In genomic region chr2:96204836-96205235, GRCh38 we compare ENCODE assay signal across 10 cellular contexts. TPM values are rescaled to one million over a fixed set of nuclear protein-coding genes. Genes with fewer than 3 reads are reported as not detected.
DNase-seq lines count a peak whose midpoint lies in the region; ATAC-seq, FAIRE-seq and TF ChIP-seq lines count a peak whose summit lies in the region.
"Had no signal": no experiment of that assay in that cellular context is flagged by ENCODE, and none has a peak within 500 bp of the region (broad histone marks: within the 10 kb centered on the region; RNA-seq: fewer than 3 reads in every experiment).

No MANE protein-coding gene starts in this region.

- TF ChIP-seq EP300 in HepG2 (IDR thresholded peaks at IDR 0.05; ENCODE audit: low read depth in 2 of 2, low read length in 2 of 2) = no peak
- no peak for TF ChIP-seq EP300 in HepG2 (CRISPR knock-in tag; IDR thresholded peaks at IDR 0.05; ENCODE audit: borderline replicate concordance)

- H3K9me3 ChIP-seq in HepG2 (ENCODE audit: low read length) (no peaks in the 10 kb centered on the region), right lobe of liver (no peaks in the 10 kb centered on the region)
- H3K9me3 ChIP-seq: tibial nerve had no signal

- TF ChIP-seq POLR2A in HepG2 (IDR thresholded peaks at IDR 0.05; ENCODE audit: insufficient read depth in 1 of 2, low read depth in 2 of 2, low read length in 2 of 2) (no peak), right lobe of liver (IDR thresholded peaks at IDR 0.05) (no peak)

- CTCF ChIA-PET in HepG2 (lab: Yijun Ruan, JAX; ENCODE audit: low intra/inter-chr PET ratio, low total read pairs) (no interaction called here), MCF 10A (lab: Yijun Ruan, JAX) (interaction anchor here (0.7 to 2.5 kb wide), 4 partner anchors 31 to 353 kb away, joined by 3 to 9 read pairs (median 6); no protein-coding TSS in a partner anchor)

- no peaks in the 10 kb centered on the region; a peak in 1 of 5 replicates for H3K27me3 ChIP-seq in HepG2 (ENCODE audit: control insufficient read depth in 1 of 2, insufficient read depth in 2 of 2, low read length in 2 of 2)
- H3K27me3 ChIP-seq in right lobe of liver = no peaks in the 10 kb centered on the region
- H3K27me3 ChIP-seq: tibial nerve had no signal

- H3K4me1 Mint-ChIP-seq in MCF 10A (ENCODE audit: insufficient read depth, unreplicated experiment) (peaks cover 44% of the 10 kb centered on the region), naive B cell (peaks cover 40 to 84% (median 52%) of the 10 kb centered on the region in 3 donors)

- no peak overlapping the region for H3K27ac ChIP-seq in HepG2 (ENCODE audit: extremely low read length, insufficient read depth, low read length)
- peak overlapping the region in 1 of 3 donors; percentile 20 for H3K27ac ChIP-seq in right lobe of liver

- H3K4me3 Mint-ChIP-seq in MCF 10A (ENCODE audit: unreplicated experiment) = peak overlapping the region; percentile 59
- H3K4me3 Mint-ChIP-seq in naive B cell = peak overlapping the region in 7 of 8 donors; percentile 16 to 82 (median 60)

- H3K79me2 ChIP-seq in HepG2 (ENCODE audit: insufficient read depth, low read length) = peaks cover 91% of the 10 kb centered on the region

- H3K36me3 ChIP-seq in HepG2 (replicated peaks in 1 of 2; ENCODE audit: control insufficient read depth in 1 of 2, insufficient read depth in 2 of 2, low read length in 2 of 2) = peaks cover 4 to 11% of the 10 kb centered on the region in 2 experiments; a peak in 3 of 5 replicates
- no peaks in the 10 kb centered on the region for H3K36me3 ChIP-seq in right lobe of liver
- H3K36me3 ChIP-seq: tibial nerve had no signal

- H4K20me1 ChIP-seq in HepG2 (ENCODE audit: insufficient read depth, low read length) = peaks cover 80% of the 10 kb centered on the region

- no peak for ATAC-seq in HepG2
- ATAC-seq in right lobe of liver = no peak
- no peak for ATAC-seq in naive B cell (ENCODE audit: low read depth in 2 of 2)

- POLR2A ChIA-PET in HepG2 (lab: Yijun Ruan, JAX) (interaction anchor here (1.1 kb wide), 1 partner anchor 68 kb away, joined by 5 read pairs; no protein-coding TSS in a partner anchor), MCF 10A (lab: Yijun Ruan, JAX) (interaction anchor here (0.8 to 2.1 kb wide), 6 partner anchors 29 to 329 kb away, joined by 3 to 19 read pairs (median 4); partner anchors contain the start of gene SNRNP200)

- FAIRE-seq in HepG2 (lab: Jason Lieb, UNC) = no peak
- FAIRE-seq: TTC549 had no signal

- TF ChIP-seq CTCF in HepG2 (CRISPR knock-in tag; IDR thresholded peaks at IDR 0.05) = no peak
- no peak for TF ChIP-seq CTCF in right lobe of liver (IDR thresholded peaks at IDR 0.05)
- no peak for TF ChIP-seq CTCF in MCF 10A (IDR thresholded peaks at IDR 0.05; ENCODE audit: unreplicated experiment)

- in situ Hi-C loops in HepG2 (cut with HindIII; ENCODE audit: extremely low pct_ligation_motif_present, low pct_unique_long_range_greater_than_20kb) = loop anchor here (5.0 kb wide), 1 partner anchor 57 kb away; no protein-coding TSS in a partner anchor

- 79% methylated on average over 2 of the region's 2 CpGs for WGBS in HepG2 (ENCODE audit: low lambda C conversion rate)
- 8% methylated on average over 2 of the region's 2 CpGs for WGBS in right lobe of liver (ENCODE audit: insufficient coverage, low coverage, low lambda C conversion rate, missing lambda C conversion rate)

- no peak overlapping the region; the same call in 1 of the 2 replicates for H3K9ac ChIP-seq in HepG2 (ENCODE audit: insufficient read depth, low read depth, low read length)

- H3K27ac Mint-ChIP-seq in MCF 10A (ENCODE audit: low read depth, unreplicated experiment) (peak overlapping the region; percentile 65), naive B cell (peak overlapping the region; percentile 11 to 91 (median 79))

- H3K4me2 ChIP-seq in HepG2 (ENCODE audit: low read depth, low read length) = peak overlapping the region; percentile 66

- BruUV-seq in HepG2 (replicated peaks; lab: Mats Ljungman, UMichigan) (no TSS peak), MCF 10A (replicated peaks; lab: Mats Ljungman, UMichigan) (no TSS peak)

- no peaks in the 10 kb centered on the region for H3K27me3 Mint-ChIP-seq in MCF 10A (ENCODE audit: insufficient read depth, unreplicated experiment)
- H3K27me3 Mint-ChIP-seq in naive B cell = no peaks in the 10 kb centered on the region

- H3K4me1 ChIP-seq in HepG2 (ENCODE audit: insufficient read depth, low read length) = peaks cover 82% of the 10 kb centered on the region
- H3K4me1 ChIP-seq in right lobe of liver = peaks cover 0 to 79% (median 22%) of the 10 kb centered on the region in 4 donors

- no peak for TF ChIP-seq RAD21 in HepG2 (CRISPR knock-in tag; IDR thresholded peaks at IDR 0.05)

- H3K9me3 Mint-ChIP-seq in MCF 10A (ENCODE audit: unreplicated experiment) = no peaks in the 10 kb centered on the region
- no peaks in the 10 kb centered on the region for H3K9me3 Mint-ChIP-seq in naive B cell

- no peak overlapping the region for H2AFZ ChIP-seq in HepG2 (ENCODE audit: low read length)

- H3K36me3 Mint-ChIP-seq in MCF 10A (ENCODE audit: insufficient read depth, unreplicated experiment) (peaks cover 15% of the 10 kb centered on the region), naive B cell (peaks cover 0 to 5% of the 10 kb centered on the region in 2 donors)

- peak overlapping the region in 1 of 3 experiments; percentile 19; a peak in 1 of 6 replicates for H3K4me3 ChIP-seq in HepG2 (replicated peaks in 1 of 3; ENCODE audit: insufficient read depth in 1 of 3, low read depth in 2 of 3, low read length in 3 of 3)
- no peak overlapping the region for H3K4me3 ChIP-seq in right lobe of liver
- H3K4me3 ChIP-seq: tibial nerve had no signal

- DNase-seq in HepG2 (ENCODE audit: low spot score) (no peak), right lobe of liver (no peak), MCF 10A (ENCODE audit: unreplicated experiment) (no peak), naive B cell (no peak), 8988T (no peak), hypothalamus (lab: John Stamatoyannopoulos, UW) (no peak), NCI-H510A treated with DMSO at 0.1 percent for 48 hours (lab: John Stamatoyannopoulos, UW) (no peak)
- DNase-seq in activated CD4-positive, CD25-positive, alpha-beta regulatory T cell treated with anti-CD3 and anti-CD28 coated beads, Interleukin-2, amount 50 U/mL, for 72 hours = no peak

- intact Hi-C loops in HepG2 (cut with micrococcal nuclease; ENCODE audit: unreplicated experiment) = loop anchor here (10.0 kb wide), 1 partner anchor 120 kb away; the partner anchor contains the start of gene ITPRIPL1
- intact Hi-C loops in right lobe of liver (cut with DNase I) = no loop called here
- intact Hi-C loops in MCF 10A (cut with micrococcal nuclease) = no loop called here

RNA-seq across cellular contexts. Expression of gene STARD7, which starts 3.8 kb away (rescaled TPM):
- total RNA-seq in HepG2 (2016; rRNA removed; fragmentation: Illumina TruSeq; extraction: Trizol) = 300 and 332 TPM in 2 replicates
- total RNA-seq in HepG2 (2016; cell fraction: cytosol; rRNA removed; fragmentation: Illumina TruSeq; extraction: Trizol; ENCODE audit: low read depth) = 45.1 and 56.7 TPM in 2 replicates
- 302 and 329 TPM in 2 replicates for total RNA-seq in HepG2 (2016; cell fraction: insoluble cytoplasmic fraction; rRNA removed; fragmentation: Illumina TruSeq; extraction: Trizol)
- 220 and 258 TPM in 2 replicates for total RNA-seq in HepG2 (2016; cell fraction: membrane; rRNA removed; fragmentation: Illumina TruSeq; extraction: Trizol)
- 168 and 191 TPM in 2 replicates for total RNA-seq in HepG2 (2016; cell fraction: nucleus; rRNA removed; fragmentation: Illumina TruSeq; extraction: Trizol)
- polyA plus RNA-seq in HepG2 (2011; rRNA removed) = 67.2 and 88.2 TPM in 2 replicates
- polyA plus RNA-seq in HepG2 (2011; cell fraction: cytosol; rRNA removed) = 44.2 and 66.6 TPM in 2 replicates
- polyA plus RNA-seq in HepG2 (2011; cell fraction: nucleus; rRNA removed) = 90.2 and 107 TPM in 2 replicates
- polyA plus RNA-seq in HepG2 (2012) = 93.8 and 117 TPM in 2 replicates
- 26.0 and 34.9 TPM in 2 replicates for polyA plus RNA-seq in HepG2 (2016; cell fraction: cytosol; fragmentation: Illumina TruSeq; extraction: Trizol; ENCODE audit: low read depth)
- polyA plus RNA-seq in HepG2 (2016; cell fraction: insoluble cytoplasmic fraction; fragmentation: Illumina TruSeq; extraction: Trizol; ENCODE audit: low read depth) = 237 and 245 TPM in 2 replicates
- 111 and 128 TPM in 2 replicates for polyA plus RNA-seq in HepG2 (2016; cell fraction: membrane; fragmentation: Illumina TruSeq; extraction: Trizol; ENCODE audit: low read depth)
- polyA plus RNA-seq in HepG2 (2016; cell fraction: nucleus; fragmentation: Illumina TruSeq; extraction: Trizol; ENCODE audit: insufficient read depth, low read depth) = 205 and 220 TPM in 2 replicates
- polyA minus RNA-seq in HepG2 (2011; rRNA and poly(A)+ RNA removed; ENCODE audit: low replicate concordance) = 78.3 and 92.3 TPM in 2 replicates
- polyA minus RNA-seq in HepG2 (2011; cell fraction: cytosol; rRNA and poly(A)+ RNA removed) = 89.8 and 100 TPM in 2 replicates
- polyA minus RNA-seq in HepG2 (2011; cell fraction: nucleus; rRNA and poly(A)+ RNA removed) = 137 and 187 TPM in 2 replicates
- 10 to 100 TPM; 52.8 to 83.9 (median 65.4) TPM for total RNA-seq in right lobe of liver
- total RNA-seq in MCF 10A (2022) = 84.1 and 105 TPM in 2 replicates
- polyA plus RNA-seq in naive B cell (ENCODE audit: low read depth in 6 of 6) = 100 to 1,000 TPM; 219 to 401 (median 239) TPM

RNA-seq across cellular contexts. Expression of gene DUSP2, which starts 59.6 kb away (rescaled TPM):
- total RNA-seq in HepG2 (2016; rRNA removed; fragmentation: Illumina TruSeq; extraction: Trizol) (not detected in 2 replicates), right lobe of liver (1 to 10 TPM in 5 of 6 experiments, under 1 TPM in 1; 0.44 to 2.5 (median 1.2) TPM), MCF 10A (2022) (1.3 and 3.3 TPM in 2 replicates)
- not detected in 2 replicates for total RNA-seq in HepG2 (2016; cell fraction: cytosol; rRNA removed; fragmentation: Illumina TruSeq; extraction: Trizol; ENCODE audit: low read depth)
- not detected in 2 replicates for total RNA-seq in HepG2 (2016; cell fraction: insoluble cytoplasmic fraction; rRNA removed; fragmentation: Illumina TruSeq; extraction: Trizol)
- not detected in 2 replicates for total RNA-seq in HepG2 (2016; cell fraction: membrane; rRNA removed; fragmentation: Illumina TruSeq; extraction: Trizol)
- total RNA-seq in HepG2 (2016; cell fraction: nucleus; rRNA removed; fragmentation: Illumina TruSeq; extraction: Trizol) = not detected in 2 replicates
- polyA plus RNA-seq in HepG2 (2011; rRNA removed) (not detected in 2 replicates), naive B cell (ENCODE audit: low read depth in 6 of 6) (100 to 1,000 TPM in 2 of 6 donors, 10 to 100 TPM in 4; 56.3 to 220 (median 95.9) TPM)
- 0.04 TPM in 1 of 2 replicates, not detected in the other for polyA plus RNA-seq in HepG2 (2011; cell fraction: cytosol; rRNA removed)
- 0.12 and 0.18 TPM in 2 replicates for polyA plus RNA-seq in HepG2 (2011; cell fraction: nucleus; rRNA removed)
- not detected in 2 replicates for polyA plus RNA-seq in HepG2 (2012)
- not detected in 2 replicates for polyA plus RNA-seq in HepG2 (2016; cell fraction: cytosol; fragmentation: Illumina TruSeq; extraction: Trizol; ENCODE audit: low read depth)
- polyA plus RNA-seq in HepG2 (2016; cell fraction: insoluble cytoplasmic fraction; fragmentation: Illumina TruSeq; extraction: Trizol; ENCODE audit: low read depth) = not detected in 2 replicates
- not detected in 2 replicates for polyA plus RNA-seq in HepG2 (2016; cell fraction: membrane; fragmentation: Illumina TruSeq; extraction: Trizol; ENCODE audit: low read depth)
- not detected in 2 replicates for polyA plus RNA-seq in HepG2 (2016; cell fraction: nucleus; fragmentation: Illumina TruSeq; extraction: Trizol; ENCODE audit: insufficient read depth, low read depth)
- polyA minus RNA-seq in HepG2 (2011; rRNA and poly(A)+ RNA removed; ENCODE audit: low replicate concordance) = 103 TPM in 1 of 2 replicates, not detected in the other
- polyA minus RNA-seq in HepG2 (2011; cell fraction: cytosol; rRNA and poly(A)+ RNA removed) = 0.69 and 1.3 TPM in 2 replicates
- 0.25 and 0.52 TPM in 2 replicates for polyA minus RNA-seq in HepG2 (2011; cell fraction: nucleus; rRNA and poly(A)+ RNA removed)
